ENCODE assay signal across 2 cellular contexts in the genomic region with DNA sequence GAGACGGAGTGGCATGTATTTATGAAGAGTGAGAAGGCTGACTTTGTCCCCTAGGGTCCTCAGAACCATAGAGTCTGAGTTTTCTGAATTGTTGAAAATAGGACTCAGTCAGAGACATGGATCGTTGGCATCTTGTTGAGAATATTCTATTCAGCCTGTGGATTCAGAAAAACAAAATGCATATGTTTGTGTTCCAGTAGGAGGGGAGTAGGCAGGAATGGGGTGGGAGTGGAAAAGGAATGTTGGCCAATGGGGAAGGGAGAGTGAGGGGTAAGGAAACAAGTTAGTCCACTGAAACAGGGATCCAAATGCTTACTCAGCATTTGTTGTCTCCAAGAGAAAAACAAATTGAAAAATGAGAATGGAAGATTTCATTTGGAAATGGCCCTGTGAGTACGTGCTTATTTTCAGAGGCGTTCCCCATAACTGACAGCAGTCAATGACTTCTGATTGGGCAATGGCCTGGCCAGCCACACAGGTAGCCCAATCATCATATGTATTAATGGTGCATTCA.
TF ChIP-seq lines count a peak whose summit lies in the region.

No MANE protein-coding gene starts in this region.

TF ChIP-seq in HepG2, 621 proteins besides CTCF, POLR2A, EP300 and RAD21:
- 0 out of 2 replicates have a peak, but pooled peaks have one; percentile 22 for TF ChIP-seq MAFG (CRISPR knock-in tag; IDR thresholded peaks at IDR 0.05)
- TF ChIP-seq MAFK (conservative IDR thresholded peaks at IDR 0.05 in 1 of 2, IDR thresholded peaks at IDR 0.05 in 1 of 2; ENCODE audit: low read length in 2 of 2): peak; percentile 96 to 98
- no peak for TF ChIP-seq MZF1 (CRISPR knock-in tag; IDR thresholded peaks at IDR 0.05; ENCODE audit: borderline replicate concordance)
- TF ChIP-seq, protein P1, sequence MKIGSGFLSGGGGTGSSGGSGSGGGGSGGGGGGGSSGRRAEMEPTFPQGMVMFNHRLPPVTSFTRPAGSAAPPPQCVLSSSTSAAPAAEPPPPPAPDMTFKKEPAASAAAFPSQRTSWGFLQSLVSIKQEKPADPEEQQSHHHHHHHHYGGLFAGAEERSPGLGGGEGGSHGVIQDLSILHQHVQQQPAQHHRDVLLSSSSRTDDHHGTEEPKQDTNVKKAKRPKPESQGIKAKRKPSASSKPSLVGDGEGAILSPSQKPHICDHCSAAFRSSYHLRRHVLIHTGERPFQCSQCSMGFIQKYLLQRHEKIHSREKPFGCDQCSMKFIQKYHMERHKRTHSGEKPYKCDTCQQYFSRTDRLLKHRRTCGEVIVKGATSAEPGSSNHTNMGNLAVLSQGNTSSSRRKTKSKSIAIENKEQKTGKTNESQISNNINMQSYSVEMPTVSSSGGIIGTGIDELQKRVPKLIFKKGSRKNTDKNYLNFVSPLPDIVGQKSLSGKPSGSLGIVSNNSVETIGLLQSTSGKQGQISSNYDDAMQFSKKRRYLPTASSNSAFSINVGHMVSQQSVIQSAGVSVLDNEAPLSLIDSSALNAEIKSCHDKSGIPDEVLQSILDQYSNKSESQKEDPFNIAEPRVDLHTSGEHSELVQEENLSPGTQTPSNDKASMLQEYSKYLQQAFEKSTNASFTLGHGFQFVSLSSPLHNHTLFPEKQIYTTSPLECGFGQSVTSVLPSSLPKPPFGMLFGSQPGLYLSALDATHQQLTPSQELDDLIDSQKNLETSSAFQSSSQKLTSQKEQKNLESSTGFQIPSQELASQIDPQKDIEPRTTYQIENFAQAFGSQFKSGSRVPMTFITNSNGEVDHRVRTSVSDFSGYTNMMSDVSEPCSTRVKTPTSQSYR (CRISPR knock-in tag; IDR thresholded peaks at IDR 0.05; ENCODE audit: borderline replicate concordance): no peak
- peak; percentile 96 for TF ChIP-seq MAFF (IDR thresholded peaks at IDR 0.05; ENCODE audit: low read depth, low read length)

TF ChIP-seq in K562, 482 proteins besides CTCF, POLR2A, EP300 and RAD21:
- TF ChIP-seq ZNF316 (IDR thresholded peaks at IDR 0.05): peak; percentile 86
- peak; percentile 80 for TF ChIP-seq C11orf30 (IDR thresholded peaks at IDR 0.05; ENCODE audit: low read depth)
- peak; percentile 86 for TF ChIP-seq MAFF (IDR thresholded peaks at IDR 0.05; ENCODE audit: low read length)
- TF ChIP-seq SIRT6 (IDR thresholded peaks at IDR 0.05; ENCODE audit: low read depth, low read length): no peak
- peak; percentile 89 for TF ChIP-seq MAFK (IDR thresholded peaks at IDR 0.05; ENCODE audit: low read length)
- no peak for TF ChIP-seq TCFL5 (CRISPR knock-in tag; conservative IDR thresholded peaks at IDR 0.05)
- TF ChIP-seq MAFG (tag; conservative IDR thresholded peaks at IDR 0.05): peak; percentile 86
- TF ChIP-seq, protein P2, sequence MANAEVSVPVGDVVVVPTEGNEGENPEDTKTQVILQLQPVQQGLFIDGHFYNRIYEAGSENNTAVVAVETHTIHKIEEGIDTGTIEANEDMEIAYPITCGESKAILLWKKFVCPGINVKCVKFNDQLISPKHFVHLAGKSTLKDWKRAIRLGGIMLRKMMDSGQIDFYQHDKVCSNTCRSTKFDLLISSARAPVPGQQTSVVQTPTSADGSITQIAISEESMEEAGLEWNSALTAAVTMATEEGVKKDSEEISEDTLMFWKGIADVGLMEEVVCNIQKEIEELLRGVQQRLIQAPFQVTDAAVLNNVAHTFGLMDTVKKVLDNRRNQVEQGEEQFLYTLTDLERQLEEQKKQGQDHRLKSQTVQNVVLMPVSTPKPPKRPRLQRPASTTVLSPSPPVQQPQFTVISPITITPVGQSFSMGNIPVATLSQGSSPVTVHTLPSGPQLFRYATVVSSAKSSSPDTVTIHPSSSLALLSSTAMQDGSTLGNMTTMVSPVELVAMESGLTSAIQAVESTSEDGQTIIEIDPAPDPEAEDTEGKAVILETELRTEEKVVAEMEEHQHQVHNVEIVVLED (CRISPR knock-in tag; IDR thresholded peaks at IDR 0.05): no peak
